In genomic region chr5:177370488-177371119, GRCh38 we compare ENCODE assay signal across 8 cellular contexts. TPM values are rescaled to one million over a fixed set of nuclear protein-coding genes. Genes with fewer than 3 reads are reported as not detected.
A peak's percentile ranks its signal among the peaks of the same experiment; 100 is the strongest.
DNase-seq lines count a peak whose midpoint lies in the region; FAIRE-seq and TF ChIP-seq lines count a peak whose summit lies in the region.

No MANE protein-coding gene starts in this region.

- H3K36me3 Mint-ChIP-seq in Caco-2 (ENCODE audit: insufficient read depth, unreplicated experiment) = peaks cover 5% of the 10 kb centered on the region

- CTCF ChIA-PET in Caco-2 (lab: Charles Lee) = interaction anchor here (0.6 to 2.7 kb wide), 27 partner anchors 8 to 145 kb away, joined by 3 to 92 read pairs (median 7); partner anchors contain the start of genes GRK6, LMAN2, PDLIM7 and PRR7

- peak overlapping the region; percentile 80 for H3K4me3 ChIP-seq in Caco-2 (ENCODE audit: low read depth, low read length)
- no peak overlapping the region for H3K4me3 ChIP-seq in testis

- WGBS in testis, 2 donors = 36 to 55% methylated on average over 3 to 12 of the region's 42 CpGs

- peak overlapping the region; percentile 59 for H3K27ac Mint-ChIP-seq in Caco-2 (ENCODE audit: unreplicated experiment)

- H3K4me1 ChIP-seq in Caco-2 (peaks cover 25% of the 10 kb centered on the region), testis (peaks cover 18% of the 10 kb centered on the region)

- H3K27me3 ChIP-seq in Caco-2 (replicated peaks; ENCODE audit: control insufficient read depth, insufficient read depth, low read length) (no peaks in the 10 kb centered on the region), testis (no peaks in the 10 kb centered on the region)

- peak overlapping the region; percentile 83 for H3K4me3 Mint-ChIP-seq in Caco-2 (ENCODE audit: unreplicated experiment)

- POLR2A ChIA-PET in Caco-2 (lab: Charles Lee) = interaction anchor here (0.6 to 2.6 kb wide), 12 partner anchors 8 to 358 kb away, joined by 3 to 23 read pairs (median 6); partner anchors contain the start of genes GRK6, LMAN2 and PDLIM7

- H3K27me3 Mint-ChIP-seq in Caco-2 (ENCODE audit: insufficient read depth, unreplicated experiment) = no peaks in the 10 kb centered on the region

- H3K36me3 ChIP-seq in Caco-2 (ENCODE audit: control insufficient read depth, insufficient read depth, low read length) (no peaks in the 10 kb centered on the region; the same call in 1 of the 2 replicates), testis (ENCODE audit: low read depth, missing control alignments) (no peaks in the 10 kb centered on the region)

- intact Hi-C loops in Caco-2 (cut with micrococcal nuclease; ENCODE audit: unreplicated experiment) = loop anchor here (1.0 to 2.0 kb wide), 6 partner anchors 9 to 58 kb away; partner anchors contain the start of gene LMAN2
- intact Hi-C loops in testis (cut with DNase I; ENCODE audit: low total_unique reads) = no loop called here

- no TSS peak for BruUV-seq in Caco-2 (replicated peaks; lab: Mats Ljungman, UMichigan)

- DNase-seq in Caco-2 (peak; percentile 97), H54 (ENCODE audit: insufficient read length, low spot score) (peak; percentile 98), NCI-H2081 treated with DMSO at 0.1 percent for 48 hours (lab: John Stamatoyannopoulos, UW) (peak; percentile 30), epidermal melanocyte (ENCODE audit: insufficient read length, low spot score) (peak; percentile 88), midbrain (lab: John Stamatoyannopoulos, UW) (peak; percentile 15), testis (peak; percentile 84), KG1 (lab: John Stamatoyannopoulos, UW) (no peak)
- peak; percentile 23 to 36 for DNase-seq in activated CD4-positive, alpha-beta T cell treated with anti-CD3 and anti-CD28 coated beads, Interleukin-2, amount 50 U/mL, for 4 hours

- no peak for TF ChIP-seq POLR2A in H54 (IDR thresholded peaks at IDR 0.05; ENCODE audit: low read depth, low read length)
- TF ChIP-seq POLR2A in testis (IDR thresholded peaks at IDR 0.05) = no peak

- H3K27ac ChIP-seq in testis = no peak overlapping the region

- no peaks in the 10 kb centered on the region for H3K9me3 Mint-ChIP-seq in Caco-2 (ENCODE audit: unreplicated experiment)

- TF ChIP-seq CTCF in Caco-2 (IDR thresholded peaks at IDR 0.05; ENCODE audit: insufficient read depth in 1 of 2, low read depth in 1 of 2, low read length in 1 of 2, severe bottlenecking in 1 of 2, unreplicated experiment in 1 of 2) = peak; percentile 68 to 89
- peak in 1 of 3 experiments; percentile 47 for TF ChIP-seq CTCF in testis (IDR thresholded peaks at IDR 0.05)

- FAIRE-seq in H54 (lab: Jason Lieb, UNC) = no peak

- H3K4me1 Mint-ChIP-seq in Caco-2 (ENCODE audit: low read depth, unreplicated experiment) = peaks cover 15% of the 10 kb centered on the region

- H3K9me3 ChIP-seq in Caco-2 = no peaks in the 10 kb centered on the region
- no peaks in the 10 kb centered on the region for H3K9me3 ChIP-seq in testis

RNA-seq across cellular contexts. Expression of gene RGS14, which starts 12.9 kb away (rescaled TPM):
- total RNA-seq in Caco-2 (2022) (15.2 and 16.7 TPM in 2 replicates), testis (10 to 100 TPM; 39.2 to 40.5 TPM)
- polyA plus RNA-seq in testis (ENCODE audit: insufficient read depth, low read depth, low replicate concordance) = 25.3 TPM

RNA-seq across cellular contexts. Expression of gene SLC34A1, which starts 13.6 kb away (rescaled TPM):
- total RNA-seq in Caco-2 (2022) (not detected in 2 replicates), testis (under 1 TPM in 1 of 2 donors, not detected in 1; 0.19 TPM)
- not detected for polyA plus RNA-seq in testis (ENCODE audit: insufficient read depth, low read depth, low replicate concordance)

RNA-seq across cellular contexts. Expression of gene LMAN2, which starts 19.1 kb away (rescaled TPM):
- total RNA-seq in Caco-2 (2022) (240 and 241 TPM in 2 replicates), testis (100 to 1,000 TPM; 355 TPM)
- 254 TPM for polyA plus RNA-seq in testis (ENCODE audit: insufficient read depth, low read depth, low replicate concordance)

RNA-seq across cellular contexts. Expression of gene PFN3, which starts 29.9 kb away (rescaled TPM):
- total RNA-seq in Caco-2 (2022) = not detected in 2 replicates
- total RNA-seq in testis = 10 to 100 TPM; 27.5 to 45.7 TPM
- 7.4 TPM for polyA plus RNA-seq in testis (ENCODE audit: insufficient read depth, low read depth, low replicate concordance)

RNA-seq across cellular contexts. Expression of gene F12, which starts 38.8 kb away (rescaled TPM):
- 13.3 and 14.0 TPM in 2 replicates for total RNA-seq in Caco-2 (2022)
- total RNA-seq in testis = 1 to 10 TPM; 5.3 to 5.8 TPM
- 4.9 TPM for polyA plus RNA-seq in testis (ENCODE audit: insufficient read depth, low read depth, low replicate concordance)
